Comparison of ENCODE assay signal across 11 cellular contexts in genomic region chr6:47438481-47439347, GRCh38. TPM values are rescaled to one million over a fixed set of nuclear protein-coding genes. Genes with fewer than 3 reads are reported as not detected.
DNase-seq lines count a peak whose midpoint lies in the region; ATAC-seq, FAIRE-seq and TF ChIP-seq lines count a peak whose summit lies in the region.
"Had no signal": no experiment of that assay in that cellular context is flagged by ENCODE, and none has a peak within 500 bp of the region (broad histone marks: within the 10 kb centered on the region; RNA-seq: fewer than 3 reads in every experiment).

No MANE protein-coding gene starts in this region.

- POLR2A ChIA-PET in K562 (lab: Yijun Ruan, JAX), result interaction anchor here (0.7 to 2.2 kb wide), 3 partner anchors 10 to 39 kb away, joined by 3 to 6 read pairs (median 3); partner anchors contain the start of gene CD2AP

- TF ChIP-seq POLR2A in K562 (conservative IDR thresholded peaks at IDR 0.05), result no peak

- no peak for TF ChIP-seq RAD21 in K562 (CRISPR knock-in tag; conservative IDR thresholded peaks at IDR 0.05 in 1 of 2, IDR thresholded peaks at IDR 0.05 in 1 of 2)

- H3K9me3 ChIP-seq in K562 (replicated peaks; ENCODE audit: control insufficient read depth, insufficient read depth, low read depth, low read length), result no peaks in the 10 kb centered on the region
- H3K9me3 ChIP-seq: vagina had no signal

- FAIRE-seq in K562 (lab: Jason Lieb, UNC), result no peak
- FAIRE-seq: keratinocyte had no signal

- no peaks in the 10 kb centered on the region for H3K9me1 ChIP-seq in K562 (ENCODE audit: control insufficient read depth, insufficient read depth, low read length)

- no peak overlapping the region for H3K9ac ChIP-seq in K562 (ENCODE audit: insufficient read depth in 1 of 2, low read depth in 2 of 2, low read length in 2 of 2)

- DNase-seq in K562 (ENCODE audit: extremely low read depth in 1 of 4, low spot score in 3 of 4) (no peak), LoVo (ENCODE audit: low spot score) (no peak), HK-2 (ENCODE audit: unreplicated experiment) (no peak), middle frontal gyrus (ENCODE audit: extremely low spot score, low spot score) (no peak)
- no peak for DNase-seq in activated CD8-positive, alpha-beta memory T cell treated with anti-CD3 and anti-CD28 coated beads for 24 hours
- DNase-seq: COR-L47 had no signal

- ATAC-seq in GM18499 (IDR thresholded peaks at IDR 0.05; ENCODE audit: insufficient read depth, unreplicated experiment) (peak; percentile 74), GM21390 (IDR thresholded peaks at IDR 0.05; ENCODE audit: unreplicated experiment) (peak; percentile 71), HG03175 (IDR thresholded peaks at IDR 0.05; ENCODE audit: unreplicated experiment) (peak; percentile 77), K562 (peak; percentile 13)

- H3K4me2 ChIP-seq in K562 (ENCODE audit: insufficient read depth, low read length), result no peak overlapping the region

- H4K20me1 ChIP-seq in K562 (replicated peaks; ENCODE audit: control insufficient read depth, insufficient read depth, low read length), result no peaks in the 10 kb centered on the region

- no peak overlapping the region for H3K4me3 ChIP-seq in K562
- H3K4me3 ChIP-seq: vagina had no signal

- peaks cover 0 to 12% of the 10 kb centered on the region in 2 experiments; a peak in 4 of 5 replicates for H3K4me1 ChIP-seq in K562 (replicated peaks in 1 of 2; ENCODE audit: control insufficient read depth in 2 of 2, insufficient read depth in 2 of 2, low read length in 2 of 2)
- H3K4me1 ChIP-seq: vagina had no signal

- no TSS peak for BruUV-seq in K562 (replicated peaks; lab: Mats Ljungman, UMichigan)

- CTCF ChIA-PET in K562 (lab: Yijun Ruan, JAX; ENCODE audit: low intra/inter-chr PET ratio), result no interaction called here

- TF ChIP-seq CTCF in K562 (IDR thresholded peaks at IDR 0.05 in 2 of 3, conservative IDR thresholded peaks at IDR 0.05 in 1 of 3; ENCODE audit: insufficient read depth in 2 of 3, low read depth in 1 of 3, low read length in 3 of 3), result no peak

- no peaks in the 10 kb centered on the region for H3K36me3 ChIP-seq in K562 (ENCODE audit: control insufficient read depth, insufficient read depth, low read length)
- H3K36me3 ChIP-seq: vagina had no signal

- no peak overlapping the region for H2AFZ ChIP-seq in K562 (ENCODE audit: low read depth, low read length)

- H3K27me3 ChIP-seq in K562 (ENCODE audit: control insufficient read depth in 2 of 2, insufficient read depth in 2 of 2, low read length in 2 of 2), result no peaks in the 10 kb centered on the region
- H3K27me3 ChIP-seq: vagina had no signal

- 78% methylated on average over 8 of the region's 8 CpGs for WGBS in K562 (ENCODE audit: insufficient coverage, low coverage, missing lambda C conversion rate)

- TF ChIP-seq EP300 in K562 (IDR thresholded peaks at IDR 0.05; ENCODE audit: low read length), result no peak

- in situ Hi-C loops in K562 (cut with MboI), result no loop called here

- no peaks in the 10 kb centered on the region for H3K79me2 ChIP-seq in K562 (ENCODE audit: control insufficient read depth, insufficient read depth, low read length)

- intact Hi-C loops in K562 (cut with micrococcal nuclease), result no loop called here

- H3K27ac ChIP-seq in K562 (ENCODE audit: extremely low read depth, low read depth, low read length), result no peak overlapping the region
- H3K27ac ChIP-seq: vagina had no signal

TF ChIP-seq in K562, 482 proteins besides CTCF, POLR2A, EP300 and RAD21:
- 0 out of 2 replicates have a peak, but pooled peaks have one; percentile 15 for TF ChIP-seq ZNF121 (CRISPR knock-in tag; conservative IDR thresholded peaks at IDR 0.05)
- no peak for TF ChIP-seq NONO (IDR thresholded peaks at IDR 0.05; ENCODE audit: low read depth in 2 of 2, low read length in 1 of 2)
TF ChIP-seq in K562: peak in this region for 1.

RNA-seq across cellular contexts. Expression of gene CD2AP, which starts 38.9 kb away (rescaled TPM):
- total RNA-seq in K562 (2011; cell fraction: chromatin; rRNA removed; ENCODE audit: low replicate concordance), result 24.9 and 139 TPM in 2 replicates
- 13.0 and 23.4 TPM in 2 replicates for total RNA-seq in K562 (2011; cell fraction: nucleolus; rRNA removed)
- 36.8 and 45.6 TPM in 2 replicates for total RNA-seq in K562 (2011; cell fraction: nucleoplasm; rRNA removed)
- total RNA-seq in K562 (2014; rRNA removed) (31.4 and 38.7 TPM in 2 replicates), K562 (2014; rRNA removed; fragmentation: Illumina TruSeq; extraction: Trizol) (69.7 and 81.5 TPM in 2 replicates), K562 (2015; rRNA removed; fragmentation: Illumina TruSeq; extraction: Trizol) (63.8 and 68.9 TPM in 2 replicates), K562 (2021) (41.3 TPM in 2 replicates)
- polyA plus RNA-seq in K562 (2011; rRNA removed) (20.8 and 35.5 TPM in 2 replicates), K562 (2014; fragmentation: Illumina TruSeq; extraction: Trizol) (35.6 and 50.2 TPM in 2 replicates), K562 (2014; fragmentation: Nextera tagmentation; extraction: Ambion mirVana) (10 to 100 TPM in 1 of 2 experiments, 1 to 10 TPM in 1; 9.4 to 15.9 TPM), K562 (2014; rRNA removed) (23.8 and 25.9 TPM in 2 replicates)
- polyA plus RNA-seq in K562 (2011; cell fraction: cytosol; rRNA removed), result 3.8 and 7.0 TPM in 2 replicates
- polyA plus RNA-seq in K562 (2011; cell fraction: nucleus; rRNA removed), result 10.8 and 13.3 TPM in 2 replicates
- polyA plus RNA-seq in K562 (2012), result 24.5 and 29.3 TPM in 2 replicates
- polyA minus RNA-seq in K562 (2011; rRNA and poly(A)+ RNA removed), result 47.6 and 49.9 TPM in 2 replicates
- polyA minus RNA-seq in K562 (2011; cell fraction: cytosol; rRNA and poly(A)+ RNA removed), result 14.7 and 22.0 TPM in 2 replicates
- 37.4 and 69.4 TPM in 2 replicates for polyA minus RNA-seq in K562 (2011; cell fraction: nucleus; rRNA and poly(A)+ RNA removed)

Comparison
In these comparisons a context has a peak if more than half of its experiments do, and no peak if none do; other contexts are left out.
1. ATAC-seq: peak in every context shown above with its lines; median percentile 77 in HG03175; 74 in GM18499; 71 in GM21390; 13 in K562.